ENCODE assay signal across 8 cellular contexts in the genomic region with DNA sequence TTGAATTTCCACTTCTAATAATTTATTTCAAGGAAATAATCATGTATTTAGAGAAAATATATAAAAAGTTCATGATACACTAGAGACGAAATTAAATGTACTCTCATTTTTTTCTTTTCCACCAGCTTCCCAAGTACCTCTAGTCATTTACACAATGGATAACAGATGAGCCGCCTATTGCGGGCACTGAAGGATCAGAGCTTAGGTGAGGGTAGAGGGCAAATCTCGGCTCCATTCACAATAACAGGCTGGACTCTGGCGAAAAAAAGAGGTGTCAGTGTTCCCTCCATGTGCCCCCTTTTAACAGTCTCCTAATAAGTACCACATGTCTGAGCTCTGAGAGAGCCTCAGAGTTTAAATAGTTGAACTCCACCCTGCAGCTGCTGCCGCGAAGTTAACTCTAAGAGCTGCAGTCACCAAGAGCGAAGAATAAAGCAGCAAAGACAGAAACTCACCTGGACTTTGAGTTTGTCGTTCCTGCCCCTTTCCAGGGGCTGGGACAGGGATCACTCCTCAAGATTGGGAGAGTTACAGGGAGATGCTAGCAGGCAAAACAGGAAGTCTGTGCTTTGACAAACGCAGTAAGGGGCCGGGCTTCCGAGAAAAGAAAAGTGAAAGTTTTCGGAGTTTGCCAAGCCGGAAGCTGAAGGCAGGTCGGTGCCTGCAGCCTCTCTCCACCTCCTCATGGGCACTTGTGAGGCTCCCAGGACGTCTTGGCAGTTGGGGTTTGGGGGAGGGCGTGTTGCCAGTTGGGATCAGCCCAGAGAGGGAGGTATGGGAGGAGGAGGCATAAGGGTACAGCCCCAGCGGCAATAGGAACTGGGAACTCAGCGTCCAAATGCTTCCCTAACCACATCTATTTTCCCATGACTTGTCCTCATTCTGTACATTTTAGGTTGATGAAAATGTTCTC. TPM values are rescaled to one million over a fixed set of nuclear protein-coding genes. Genes with fewer than 3 reads are reported as not detected.
DNase-seq lines count a peak whose midpoint lies in the region; ATAC-seq and TF ChIP-seq lines count a peak whose summit lies in the region.

A gene (minus strand): TSS at position 566 of the 913 bp plus-strand sequence. CDS start 3,057 bp downstream, outside the sequence.

- no peak for TF ChIP-seq POLR2A in ovary (IDR thresholded peaks at IDR 0.05)

- DNase-seq in CD4-positive, CD25-positive, alpha-beta regulatory T cell, result peak; percentile 74 to 92 (median 83)
- DNase-seq in SK-N-MC (ENCODE audit: low read depth, low spot score), result peak; percentile 32
- peak; percentile 78 to 80 for DNase-seq in activated naive CD4-positive, alpha-beta T cell treated with anti-CD3 and anti-CD28 coated beads, Interleukin-2, amount 50 U/mL, for 72 hours (ENCODE audit: low spot score in 2 of 2)
- peak; percentile 6 to 86 (median 60) for DNase-seq in head of caudate nucleus
- peak; percentile 72 to 82 (median 79) for DNase-seq in ovary

- intact Hi-C loops in head of caudate nucleus (cut with DNase I) (no loop called here), ovary (cut with DNase I) (no loop called here)

- peak within 1 kb of the TSS; percentile 83 for H3K27ac ChIP-seq in CD4-positive, CD25-positive, alpha-beta regulatory T cell (ENCODE audit: insufficient read depth, low read length, poor library complexity, severe bottlenecking)
- H3K27ac ChIP-seq in SK-N-MC (peak within 1 kb of the TSS; percentile 81), ovary (peak within 1 kb of the TSS in 1 of 2 donors; percentile 62), thymus (ENCODE audit: low read depth) (peak within 1 kb of the TSS; percentile 95)

- peaks cover 42% of the 10 kb centered on the region for H3K4me1 ChIP-seq in CD4-positive, CD25-positive, alpha-beta regulatory T cell (ENCODE audit: control insufficient read depth, insufficient read depth, low read length, poor library complexity, severe bottlenecking)
- H3K4me1 ChIP-seq in ovary (ENCODE audit: insufficient read depth) (peaks cover 6% of the 10 kb centered on the region), thymus (ENCODE audit: control insufficient read depth, insufficient read depth, low read length) (peaks cover 10% of the 10 kb centered on the region)

- H3K27me3 Mint-ChIP-seq in CD4-positive, CD25-positive, alpha-beta regulatory T cell, result no peaks in the 10 kb centered on the region

- no peaks in the 10 kb centered on the region for H3K27me3 ChIP-seq in CD4-positive, CD25-positive, alpha-beta regulatory T cell (ENCODE audit: control insufficient read depth, insufficient read depth, low read length)
- H3K27me3 ChIP-seq in ovary (no peaks in the 10 kb centered on the region), thymus (ENCODE audit: control insufficient read depth, insufficient read depth) (no peaks in the 10 kb centered on the region)

- H3K4me3 ChIP-seq in CD4-positive, CD25-positive, alpha-beta regulatory T cell (ENCODE audit: low read depth, low read length), result peak within 1 kb of the TSS; percentile 100
- H3K4me3 ChIP-seq in SK-N-MC, result peak within 1 kb of the TSS; percentile 84
- H3K4me3 ChIP-seq in ovary, result peak within 1 kb of the TSS; percentile 48
- peak within 1 kb of the TSS; percentile 80 for H3K4me3 ChIP-seq in thymus (ENCODE audit: low read length)

- H3K36me3 ChIP-seq in CD4-positive, CD25-positive, alpha-beta regulatory T cell (ENCODE audit: control insufficient read depth, insufficient read depth, low read length), result peaks cover 27% of the 10 kb centered on the region
- H3K36me3 ChIP-seq in SK-N-MC (ENCODE audit: insufficient read depth, low read length) (peaks cover 8% of the 10 kb centered on the region; the same call in 1 of the 2 replicates), ovary (no peaks in the 10 kb centered on the region), thymus (ENCODE audit: control insufficient read depth, insufficient read depth) (peaks cover 17% of the 10 kb centered on the region)

- peak; percentile 85 to 92 for ATAC-seq in CD4-positive, CD25-positive, alpha-beta regulatory T cell (ENCODE audit: low read depth in 2 of 2)
- peak; percentile 87 for ATAC-seq in GM19395 (IDR thresholded peaks at IDR 0.05; ENCODE audit: unreplicated experiment)
- peak; percentile 75 for ATAC-seq in HG03565 (IDR thresholded peaks at IDR 0.05; ENCODE audit: unreplicated experiment)
- peak; percentile 91 to 95 for ATAC-seq in activated naive CD4-positive, alpha-beta T cell treated with anti-CD3 and anti-CD28 coated beads, Interleukin-2, amount 50 U/mL, for 72 hours

- 0 to 1% (median 1%) methylated on average over 19 of the region's 19 CpGs for WGBS in ovary, 3 donors
- 2% methylated on average over 19 of the region's 19 CpGs for WGBS in thymus

- no peaks in the 10 kb centered on the region for H3K9me3 Mint-ChIP-seq in CD4-positive, CD25-positive, alpha-beta regulatory T cell
- peaks cover 0 to 4% of the 10 kb centered on the region in 2 donors for H3K9me3 Mint-ChIP-seq in activated naive CD4-positive, alpha-beta T cell treated with anti-CD3 and anti-CD28 coated beads, Interleukin-2, amount 50 U/mL, for 72 hours

- H3K9me3 ChIP-seq in CD4-positive, CD25-positive, alpha-beta regulatory T cell (ENCODE audit: control insufficient read depth in 2 of 2, low read length in 2 of 2), result no peaks in the 10 kb centered on the region
- H3K9me3 ChIP-seq in SK-N-MC (ENCODE audit: low read depth, low read length) (no peaks in the 10 kb centered on the region), ovary (no peaks in the 10 kb centered on the region), thymus (ENCODE audit: control insufficient read depth) (no peaks in the 10 kb centered on the region)

- H3K4me1 Mint-ChIP-seq in CD4-positive, CD25-positive, alpha-beta regulatory T cell, result peaks cover 43 to 74% (median 56%) of the 10 kb centered on the region in 4 donors

- peaks cover 34% of the 10 kb centered on the region for H3K36me3 Mint-ChIP-seq in CD4-positive, CD25-positive, alpha-beta regulatory T cell
- peaks cover 28 to 49% of the 10 kb centered on the region in 2 donors for H3K36me3 Mint-ChIP-seq in activated naive CD4-positive, alpha-beta T cell treated with anti-CD3 and anti-CD28 coated beads, Interleukin-2, amount 50 U/mL, for 72 hours

- no peak for TF ChIP-seq EP300 in ovary (IDR thresholded peaks at IDR 0.05)

- H3K4me3 Mint-ChIP-seq in CD4-positive, CD25-positive, alpha-beta regulatory T cell, result peak within 1 kb of the TSS; percentile 96 to 100 (median 98)

- peak within 1 kb of the TSS; percentile 95 to 100 (median 98) for H3K27ac Mint-ChIP-seq in CD4-positive, CD25-positive, alpha-beta regulatory T cell
- peak within 1 kb of the TSS; percentile 94 to 96 for H3K27ac Mint-ChIP-seq in activated naive CD4-positive, alpha-beta T cell treated with anti-CD3 and anti-CD28 coated beads, Interleukin-2, amount 50 U/mL, for 72 hours

- no peak for TF ChIP-seq CTCF in ovary (IDR thresholded peaks at IDR 0.05)

- H3K9ac ChIP-seq in SK-N-MC (ENCODE audit: insufficient read length), result peak within 1 kb of the TSS; percentile 72

RNA-seq across cellular contexts. Expression of the gene that starts here (rescaled TPM):
- total RNA-seq in CD4-positive, CD25-positive, alpha-beta regulatory T cell, result 118 TPM
- polyA plus RNA-seq in CD4-positive, CD25-positive, alpha-beta regulatory T cell, result 100 to 1,000 TPM in 1 of 4 donors, 10 to 100 TPM in 3; 74.5 to 131 (median 87.1) TPM
- 100 to 1,000 TPM in 1 of 2 donors, 10 to 100 TPM in 1; 61.0 to 148 TPM for total RNA-seq in activated naive CD4-positive, alpha-beta T cell treated with anti-CD3 and anti-CD28 coated beads, Interleukin-2, amount 50 U/mL, for 72 hours
- 10 to 100 TPM; 18.4 to 24.5 (median 21.4) TPM for total RNA-seq in ovary
- polyA plus RNA-seq in ovary (10 to 100 TPM; 21.6 to 46.1 TPM), thymus (42.8 TPM)

Comparison
In these comparisons a context has a peak if more than half of its experiments do, and no peak if none do; other contexts are left out.
1. DNase-seq: peak in every context shown above with its lines; median percentile 83 in CD4-positive, CD25-positive, alpha-beta regulatory T cell; 79 in activated naive CD4-positive, alpha-beta T cell treated with anti-CD3 and anti-CD28 coated beads, Interleukin-2, amount 50 U/mL, for 72 hours; 79 in ovary; 60 in head of caudate nucleus; 32 in SK-N-MC.
2. H3K4me3 ChIP-seq: peak in every context shown above with its lines; median percentile 100 in CD4-positive, CD25-positive, alpha-beta regulatory T cell; 84 in SK-N-MC; 80 in thymus; 48 in ovary.